ENCODE assay signal across 13 cellular contexts in genomic region chr3:129005526-129006303, GRCh38. TPM values are rescaled to one million over a fixed set of nuclear protein-coding genes. Genes with fewer than 3 reads are reported as not detected.
DNase-seq lines count a peak whose midpoint lies in the region; ATAC-seq, FAIRE-seq and TF ChIP-seq lines count a peak whose summit lies in the region.
"Had no signal": no experiment of that assay in that cellular context is flagged by ENCODE, and none has a peak within 500 bp of the region (broad histone marks: within the 10 kb centered on the region; RNA-seq: fewer than 3 reads in every experiment).

No MANE protein-coding gene starts in this region.

- H3K9me3 ChIP-seq in GM23248 (ENCODE audit: low read depth) = no peaks in the 10 kb centered on the region
- H3K9me3 ChIP-seq in HepG2 (ENCODE audit: low read length) = no peaks in the 10 kb centered on the region
- H3K9me3 ChIP-seq: tibial artery had no signal

- 85 to 94% methylated on average over 4 of the region's 4 CpGs for WGBS in GM23248 (ENCODE audit: low coverage in 1 of 2, low lambda C conversion rate in 2 of 2, missing lambda C conversion rate in 2 of 2), 2 experiments
- WGBS in HepG2 (ENCODE audit: low lambda C conversion rate) = 47% methylated on average over 4 of the region's 4 CpGs

- peaks cover 24% of the 10 kb centered on the region for H3K27me3 Mint-ChIP-seq in activated T-helper 1 cell treated with anti-CD3 and anti-CD28 coated beads, Interleukin-12 subunit alpha, Interleukin-12 subunit beta, Interleukin-2, Interleukin-4 antibody, amounts not matched to agents 30 ng/mL and 10 ng/mL and 1 ng/mL, durations not matched to agents 14 hours and 24 hours and 36 hours (ENCODE audit: insufficient read depth)

- H3K9me3 Mint-ChIP-seq in activated T-helper 1 cell treated with anti-CD3 and anti-CD28 coated beads, Interleukin-12 subunit alpha, Interleukin-12 subunit beta, Interleukin-2, Interleukin-4 antibody, amounts not matched to agents 30 ng/mL and 10 ng/mL and 1 ng/mL, durations not matched to agents 14 hours and 24 hours and 36 hours = no peaks in the 10 kb centered on the region
- H3K9me3 Mint-ChIP-seq: activated T-cell treated with anti-CD3 and anti-CD28 coated beads, Interleukin-2, amount 50 U/mL, for 24 hours; mesothelial cell of epicardium had no signal

- H3K27me3 ChIP-seq in GM23248 (replicated peaks; ENCODE audit: insufficient read depth) (peaks cover 55% of the 10 kb centered on the region), HepG2 (ENCODE audit: control insufficient read depth in 1 of 2, insufficient read depth in 2 of 2, low read length in 2 of 2) (peaks cover 4 to 55% of the 10 kb centered on the region in 2 experiments)

- CTCF ChIA-PET in HepG2 (lab: Yijun Ruan, JAX; ENCODE audit: low intra/inter-chr PET ratio, low total read pairs) = no interaction called here

- H2AFZ ChIP-seq in GM23248 = no peak overlapping the region
- H2AFZ ChIP-seq in HepG2 (ENCODE audit: low read length) = no peak overlapping the region

- no peak for TF ChIP-seq RAD21 in HepG2 (CRISPR knock-in tag; IDR thresholded peaks at IDR 0.05)

- FAIRE-seq in HepG2 (lab: Jason Lieb, UNC) = peak; percentile 50
- FAIRE-seq: GM19239 had no signal

- intact Hi-C loops in activated T-helper 1 cell treated with anti-CD3 and anti-CD28 coated beads, Interleukin-12 subunit alpha, Interleukin-12 subunit beta, Interleukin-2, Interleukin-4 antibody, amounts not matched to agents 30 ng/mL and 10 ng/mL and 1 ng/mL, durations not matched to agents 14 hours and 24 hours and 36 hours (cut with micrococcal nuclease) = no loop called here
- intact Hi-C loops in HepG2 (cut with micrococcal nuclease; ENCODE audit: unreplicated experiment) = no loop called here

- H3K4me2 ChIP-seq in GM23248 (ENCODE audit: unreplicated experiment) = no peak overlapping the region
- peak overlapping the region; percentile 53 for H3K4me2 ChIP-seq in HepG2 (ENCODE audit: low read depth, low read length)

- no peaks in the 10 kb centered on the region for H3F3A ChIP-seq in GM23248 (ENCODE audit: insufficient read depth)

- no peak for TF ChIP-seq CTCF in HepG2 (CRISPR knock-in tag; IDR thresholded peaks at IDR 0.05)

- TF ChIP-seq POLR2A in HepG2 (IDR thresholded peaks at IDR 0.05; ENCODE audit: insufficient read depth in 1 of 2, low read depth in 2 of 2, low read length in 2 of 2) = no peak

- POLR2A ChIA-PET in HepG2 (lab: Yijun Ruan, JAX) = no interaction called here

- ATAC-seq in HepG2 = peak; percentile 70
- no peak for ATAC-seq in HG02571 (IDR thresholded peaks at IDR 0.05; ENCODE audit: unreplicated experiment)
- ATAC-seq in SK-N-SH treated with all-trans-retinoic acid at 6 μM for 48 hours = no peak
- ATAC-seq in GM21447 (IDR thresholded peaks at IDR 0.05; ENCODE audit: unreplicated experiment) = no peak

- H3K79me2 ChIP-seq in GM23248 (ENCODE audit: insufficient read depth) = no peaks in the 10 kb centered on the region
- no peaks in the 10 kb centered on the region for H3K79me2 ChIP-seq in HepG2 (ENCODE audit: insufficient read depth, low read length)

- TF ChIP-seq EP300 in HepG2 (IDR thresholded peaks at IDR 0.05; ENCODE audit: low read depth in 2 of 2, low read length in 2 of 2) (peak in 1 of 2 experiments; percentile 24; a peak in 1 of 4 replicates), HepG2 (CRISPR knock-in tag; IDR thresholded peaks at IDR 0.05; ENCODE audit: borderline replicate concordance) (no peak; the same call in 1 of the 2 replicates)

- BruUV-seq in HepG2 (replicated peaks; lab: Mats Ljungman, UMichigan) = no TSS peak

- H3K9me2 ChIP-seq in GM23248 (ENCODE audit: insufficient read depth) = no peaks in the 10 kb centered on the region

- peaks cover 1% of the 10 kb centered on the region for H3K36me3 Mint-ChIP-seq in activated T-helper 1 cell treated with anti-CD3 and anti-CD28 coated beads, Interleukin-12 subunit alpha, Interleukin-12 subunit beta, Interleukin-2, Interleukin-4 antibody, amounts not matched to agents 30 ng/mL and 10 ng/mL and 1 ng/mL, durations not matched to agents 14 hours and 24 hours and 36 hours (ENCODE audit: low read depth)
- H3K36me3 Mint-ChIP-seq: mesothelial cell of epicardium had no signal

- H3K36me3 ChIP-seq in GM23248 (ENCODE audit: low read depth) = no peaks in the 10 kb centered on the region
- H3K36me3 ChIP-seq in HepG2 (replicated peaks in 1 of 2; ENCODE audit: control insufficient read depth in 1 of 2, insufficient read depth in 2 of 2, low read length in 2 of 2) = no peaks in the 10 kb centered on the region
- H3K36me3 ChIP-seq: tibial artery had no signal

- in situ Hi-C loops in GM23248 (cut with MboI) = no loop called here
- in situ Hi-C loops in HepG2 (cut with HindIII; ENCODE audit: extremely low pct_ligation_motif_present, low pct_unique_long_range_greater_than_20kb) = no loop called here

- peak overlapping the region; percentile 30 for H3K27ac Mint-ChIP-seq in activated T-helper 1 cell treated with anti-CD3 and anti-CD28 coated beads, Interleukin-12 subunit alpha, Interleukin-12 subunit beta, Interleukin-2, Interleukin-4 antibody, amounts not matched to agents 30 ng/mL and 10 ng/mL and 1 ng/mL, durations not matched to agents 14 hours and 24 hours and 36 hours
- H3K27ac Mint-ChIP-seq: activated T-cell treated with anti-CD3 and anti-CD28 coated beads, Interleukin-2, amount 50 U/mL, for 24 hours; mesothelial cell of epicardium had no signal

- H4K20me1 ChIP-seq in GM23248 (ENCODE audit: insufficient read depth) (no peaks in the 10 kb centered on the region), HepG2 (ENCODE audit: insufficient read depth, low read length) (no peaks in the 10 kb centered on the region)

- DNase-seq in AG20443 (ENCODE audit: low spot score) (peak; percentile 53), GM23248 (peak; percentile 25), HepG2 (ENCODE audit: low spot score) (peak; percentile 34), cerebellum (ENCODE audit: low spot score) (no peak)
- DNase-seq in activated T-helper 1 cell treated with anti-CD3 and anti-CD28 coated beads, Interleukin-12 subunit alpha, Interleukin-12 subunit beta, Interleukin-2, Interleukin-4 antibody, amounts not matched to agents 30 ng/mL and 10 ng/mL and 1 ng/mL, durations not matched to agents 14 hours and 24 hours and 36 hours (ENCODE audit: low spot score) = no peak
- DNase-seq: activated T-cell treated with anti-CD3 and anti-CD28 coated beads, Interleukin-2, amount 50 U/mL, for 24 hours; NCI-H1048; tibial artery had no signal

- H3K4me1 Mint-ChIP-seq in activated T-helper 1 cell treated with anti-CD3 and anti-CD28 coated beads, Interleukin-12 subunit alpha, Interleukin-12 subunit beta, Interleukin-2, Interleukin-4 antibody, amounts not matched to agents 30 ng/mL and 10 ng/mL and 1 ng/mL, durations not matched to agents 14 hours and 24 hours and 36 hours (ENCODE audit: low read depth) = peaks cover 37% of the 10 kb centered on the region

- H3K27ac ChIP-seq in GM23248 (no peak overlapping the region), HepG2 (ENCODE audit: extremely low read length, insufficient read depth, low read length) (no peak overlapping the region)
- H3K27ac ChIP-seq: tibial artery had no signal

- H3K9ac ChIP-seq in GM23248 (no peak overlapping the region), HepG2 (ENCODE audit: insufficient read depth, low read depth, low read length) (no peak overlapping the region)

- no peak overlapping the region for H3K4me3 Mint-ChIP-seq in activated T-helper 1 cell treated with anti-CD3 and anti-CD28 coated beads, Interleukin-12 subunit alpha, Interleukin-12 subunit beta, Interleukin-2, Interleukin-4 antibody, amounts not matched to agents 30 ng/mL and 10 ng/mL and 1 ng/mL, durations not matched to agents 14 hours and 24 hours and 36 hours
- H3K4me3 Mint-ChIP-seq: activated T-cell treated with anti-CD3 and anti-CD28 coated beads, Interleukin-2, amount 50 U/mL, for 24 hours; mesothelial cell of epicardium had no signal

- no peaks in the 10 kb centered on the region for H3K4me1 ChIP-seq in GM23248 (ENCODE audit: insufficient read depth)
- H3K4me1 ChIP-seq in HepG2 (ENCODE audit: insufficient read depth, low read length) = peaks cover 41% of the 10 kb centered on the region

- H3K4me3 ChIP-seq in GM23248 (no peak overlapping the region), HepG2 (replicated peaks in 1 of 3; ENCODE audit: insufficient read depth in 1 of 3, low read depth in 2 of 3, low read length in 3 of 3) (no peak overlapping the region)
- H3K4me3 ChIP-seq: tibial artery had no signal

RNA-seq across cellular contexts. Expression of gene EFCC1, which starts 4.6 kb away (rescaled TPM):
- not detected in 2 replicates for total RNA-seq in GM23248 (2014; rRNA removed; shearing (Covaris generic))
- not detected in 2 replicates for polyA plus RNA-seq in GM23248 (2016; fragmentation: Nextera tagmentation; extraction: Ambion mirVana)
- total RNA-seq in activated T-helper 1 cell treated with anti-CD3 and anti-CD28 coated beads, Interleukin-12 subunit alpha, Interleukin-12 subunit beta, Interleukin-2, Interleukin-4 antibody, amounts not matched to agents 30 ng/mL and 10 ng/mL and 1 ng/mL, durations not matched to agents 14 hours and 24 hours and 36 hours = 0.21 and 0.22 TPM in 2 replicates
- total RNA-seq in HepG2 (2016; rRNA removed; fragmentation: Illumina TruSeq; extraction: Trizol) = not detected in 2 replicates
- not detected in 2 replicates for total RNA-seq in HepG2 (2016; cell fraction: cytosol; rRNA removed; fragmentation: Illumina TruSeq; extraction: Trizol; ENCODE audit: low read depth)
- not detected in 2 replicates for total RNA-seq in HepG2 (2016; cell fraction: insoluble cytoplasmic fraction; rRNA removed; fragmentation: Illumina TruSeq; extraction: Trizol)
- total RNA-seq in HepG2 (2016; cell fraction: membrane; rRNA removed; fragmentation: Illumina TruSeq; extraction: Trizol) = not detected in 2 replicates
- not detected in 2 replicates for total RNA-seq in HepG2 (2016; cell fraction: nucleus; rRNA removed; fragmentation: Illumina TruSeq; extraction: Trizol)
- 0.03 TPM in 1 of 2 replicates, not detected in the other for polyA plus RNA-seq in HepG2 (2011; rRNA removed)
- polyA plus RNA-seq in HepG2 (2011; cell fraction: cytosol; rRNA removed) = 0.03 TPM in 1 of 2 replicates, not detected in the other
- 0.08 TPM in 1 of 2 replicates, not detected in the other for polyA plus RNA-seq in HepG2 (2011; cell fraction: nucleus; rRNA removed)
- not detected in 2 replicates for polyA plus RNA-seq in HepG2 (2012)
- not detected in 2 replicates for polyA plus RNA-seq in HepG2 (2016; cell fraction: cytosol; fragmentation: Illumina TruSeq; extraction: Trizol; ENCODE audit: low read depth)
- polyA plus RNA-seq in HepG2 (2016; cell fraction: insoluble cytoplasmic fraction; fragmentation: Illumina TruSeq; extraction: Trizol; ENCODE audit: low read depth) = not detected in 2 replicates
- polyA plus RNA-seq in HepG2 (2016; cell fraction: membrane; fragmentation: Illumina TruSeq; extraction: Trizol; ENCODE audit: low read depth) = not detected in 2 replicates
- polyA plus RNA-seq in HepG2 (2016; cell fraction: nucleus; fragmentation: Illumina TruSeq; extraction: Trizol; ENCODE audit: insufficient read depth, low read depth) = not detected in 2 replicates
- polyA minus RNA-seq in HepG2 (2011; rRNA and poly(A)+ RNA removed; ENCODE audit: low replicate concordance) = not detected in 2 replicates
- polyA minus RNA-seq in HepG2 (2011; cell fraction: cytosol; rRNA and poly(A)+ RNA removed) = not detected in 2 replicates
- polyA minus RNA-seq in HepG2 (2011; cell fraction: nucleus; rRNA and poly(A)+ RNA removed) = not detected in 2 replicates
- total RNA-seq in cerebellum = 1.6 TPM

RNA-seq across cellular contexts. Expression of gene CFAP92, which starts 11.8 kb away (rescaled TPM):
- not detected in 2 replicates for total RNA-seq in GM23248 (2014; rRNA removed; shearing (Covaris generic))
- not detected in 2 replicates for polyA plus RNA-seq in GM23248 (2016; fragmentation: Nextera tagmentation; extraction: Ambion mirVana)
- 0.13 and 0.29 TPM in 2 replicates for total RNA-seq in activated T-helper 1 cell treated with anti-CD3 and anti-CD28 coated beads, Interleukin-12 subunit alpha, Interleukin-12 subunit beta, Interleukin-2, Interleukin-4 antibody, amounts not matched to agents 30 ng/mL and 10 ng/mL and 1 ng/mL, durations not matched to agents 14 hours and 24 hours and 36 hours
- 0.45 and 0.46 TPM in 2 replicates for total RNA-seq in HepG2 (2016; rRNA removed; fragmentation: Illumina TruSeq; extraction: Trizol)
- 1.1 and 1.3 TPM in 2 replicates for total RNA-seq in HepG2 (2016; cell fraction: cytosol; rRNA removed; fragmentation: Illumina TruSeq; extraction: Trizol; ENCODE audit: low read depth)
- total RNA-seq in HepG2 (2016; cell fraction: insoluble cytoplasmic fraction; rRNA removed; fragmentation: Illumina TruSeq; extraction: Trizol) = 0.13 and 0.54 TPM in 2 replicates
- 1.2 and 1.5 TPM in 2 replicates for total RNA-seq in HepG2 (2016; cell fraction: membrane; rRNA removed; fragmentation: Illumina TruSeq; extraction: Trizol)
- 0.38 TPM in 1 of 2 replicates, not detected in the other for total RNA-seq in HepG2 (2016; cell fraction: nucleus; rRNA removed; fragmentation: Illumina TruSeq; extraction: Trizol)
- 0.18 and 0.20 TPM in 2 replicates for polyA plus RNA-seq in HepG2 (2011; rRNA removed)
- polyA plus RNA-seq in HepG2 (2011; cell fraction: cytosol; rRNA removed) = 0.13 TPM in 2 replicates
- 0.09 TPM in 1 of 2 replicates, not detected in the other for polyA plus RNA-seq in HepG2 (2011; cell fraction: nucleus; rRNA removed)
- polyA plus RNA-seq in HepG2 (2012) = 0.40 and 0.64 TPM in 2 replicates
- 1.2 and 2.4 TPM in 2 replicates for polyA plus RNA-seq in HepG2 (2016; cell fraction: cytosol; fragmentation: Illumina TruSeq; extraction: Trizol; ENCODE audit: low read depth)
- polyA plus RNA-seq in HepG2 (2016; cell fraction: insoluble cytoplasmic fraction; fragmentation: Illumina TruSeq; extraction: Trizol; ENCODE audit: low read depth) = 0.73 and 1.0 TPM in 2 replicates
- 1.4 and 1.6 TPM in 2 replicates for polyA plus RNA-seq in HepG2 (2016; cell fraction: membrane; fragmentation: Illumina TruSeq; extraction: Trizol; ENCODE audit: low read depth)
- 0.68 and 1.4 TPM in 2 replicates for polyA plus RNA-seq in HepG2 (2016; cell fraction: nucleus; fragmentation: Illumina TruSeq; extraction: Trizol; ENCODE audit: insufficient read depth, low read depth)
- polyA minus RNA-seq in HepG2 (2011; rRNA and poly(A)+ RNA removed; ENCODE audit: low replicate concordance) = not detected in 2 replicates
- 0.09 TPM in 1 of 2 replicates, not detected in the other for polyA minus RNA-seq in HepG2 (2011; cell fraction: cytosol; rRNA and poly(A)+ RNA removed)
- polyA minus RNA-seq in HepG2 (2011; cell fraction: nucleus; rRNA and poly(A)+ RNA removed) = 0.12 TPM in 1 of 2 replicates, not detected in the other
- 2.5 TPM for total RNA-seq in cerebellum

RNA-seq across cellular contexts. Expression of gene GP9, which starts 54.9 kb away (rescaled TPM):
- total RNA-seq in GM23248 (2014; rRNA removed; shearing (Covaris generic)) = not detected in 2 replicates
- not detected in 2 replicates for polyA plus RNA-seq in GM23248 (2016; fragmentation: Nextera tagmentation; extraction: Ambion mirVana)
- total RNA-seq in activated T-helper 1 cell treated with anti-CD3 and anti-CD28 coated beads, Interleukin-12 subunit alpha, Interleukin-12 subunit beta, Interleukin-2, Interleukin-4 antibody, amounts not matched to agents 30 ng/mL and 10 ng/mL and 1 ng/mL, durations not matched to agents 14 hours and 24 hours and 36 hours = not detected in 2 replicates
- not detected in 2 replicates for total RNA-seq in HepG2 (2016; rRNA removed; fragmentation: Illumina TruSeq; extraction: Trizol)
- not detected in 2 replicates for total RNA-seq in HepG2 (2016; cell fraction: cytosol; rRNA removed; fragmentation: Illumina TruSeq; extraction: Trizol; ENCODE audit: low read depth)
- not detected in 2 replicates for total RNA-seq in HepG2 (2016; cell fraction: insoluble cytoplasmic fraction; rRNA removed; fragmentation: Illumina TruSeq; extraction: Trizol)
- total RNA-seq in HepG2 (2016; cell fraction: membrane; rRNA removed; fragmentation: Illumina TruSeq; extraction: Trizol) = not detected in 2 replicates
- not detected in 2 replicates for total RNA-seq in HepG2 (2016; cell fraction: nucleus; rRNA removed; fragmentation: Illumina TruSeq; extraction: Trizol)
- not detected in 2 replicates for polyA plus RNA-seq in HepG2 (2011; rRNA removed)
- not detected in 2 replicates for polyA plus RNA-seq in HepG2 (2011; cell fraction: cytosol; rRNA removed)
- not detected in 2 replicates for polyA plus RNA-seq in HepG2 (2011; cell fraction: nucleus; rRNA removed)
- polyA plus RNA-seq in HepG2 (2012) = not detected in 2 replicates
- polyA plus RNA-seq in HepG2 (2016; cell fraction: cytosol; fragmentation: Illumina TruSeq; extraction: Trizol; ENCODE audit: low read depth) = not detected in 2 replicates
- polyA plus RNA-seq in HepG2 (2016; cell fraction: insoluble cytoplasmic fraction; fragmentation: Illumina TruSeq; extraction: Trizol; ENCODE audit: low read depth) = not detected in 2 replicates
- not detected in 2 replicates for polyA plus RNA-seq in HepG2 (2016; cell fraction: membrane; fragmentation: Illumina TruSeq; extraction: Trizol; ENCODE audit: low read depth)
- polyA plus RNA-seq in HepG2 (2016; cell fraction: nucleus; fragmentation: Illumina TruSeq; extraction: Trizol; ENCODE audit: insufficient read depth, low read depth) = not detected in 2 replicates
- polyA minus RNA-seq in HepG2 (2011; rRNA and poly(A)+ RNA removed; ENCODE audit: low replicate concordance) = not detected in 2 replicates
- polyA minus RNA-seq in HepG2 (2011; cell fraction: cytosol; rRNA and poly(A)+ RNA removed) = not detected in 2 replicates
- polyA minus RNA-seq in HepG2 (2011; cell fraction: nucleus; rRNA and poly(A)+ RNA removed) = not detected in 2 replicates
- not detected for total RNA-seq in cerebellum
- total RNA-seq: mesothelial cell of epicardium had no signal

Comparison
In these comparisons a context has a peak if more than half of its experiments do, and no peak if none do; other contexts are left out.
1. DNase-seq: peak in AG20443 (single experiment), GM23248 (single experiment) and HepG2 (single experiment); none in activated T-helper 1 cell treated with anti-CD3 and anti-CD28 coated beads, Interleukin-12 subunit alpha, Interleukin-12 subunit beta, Interleukin-2, Interleukin-4 antibody, amounts not matched to agents 30 ng/mL and 10 ng/mL and 1 ng/mL, durations not matched to agents 14 hours and 24 hours and 36 hours (single experiment) and cerebellum (single experiment).